In the genomic region with DNA sequence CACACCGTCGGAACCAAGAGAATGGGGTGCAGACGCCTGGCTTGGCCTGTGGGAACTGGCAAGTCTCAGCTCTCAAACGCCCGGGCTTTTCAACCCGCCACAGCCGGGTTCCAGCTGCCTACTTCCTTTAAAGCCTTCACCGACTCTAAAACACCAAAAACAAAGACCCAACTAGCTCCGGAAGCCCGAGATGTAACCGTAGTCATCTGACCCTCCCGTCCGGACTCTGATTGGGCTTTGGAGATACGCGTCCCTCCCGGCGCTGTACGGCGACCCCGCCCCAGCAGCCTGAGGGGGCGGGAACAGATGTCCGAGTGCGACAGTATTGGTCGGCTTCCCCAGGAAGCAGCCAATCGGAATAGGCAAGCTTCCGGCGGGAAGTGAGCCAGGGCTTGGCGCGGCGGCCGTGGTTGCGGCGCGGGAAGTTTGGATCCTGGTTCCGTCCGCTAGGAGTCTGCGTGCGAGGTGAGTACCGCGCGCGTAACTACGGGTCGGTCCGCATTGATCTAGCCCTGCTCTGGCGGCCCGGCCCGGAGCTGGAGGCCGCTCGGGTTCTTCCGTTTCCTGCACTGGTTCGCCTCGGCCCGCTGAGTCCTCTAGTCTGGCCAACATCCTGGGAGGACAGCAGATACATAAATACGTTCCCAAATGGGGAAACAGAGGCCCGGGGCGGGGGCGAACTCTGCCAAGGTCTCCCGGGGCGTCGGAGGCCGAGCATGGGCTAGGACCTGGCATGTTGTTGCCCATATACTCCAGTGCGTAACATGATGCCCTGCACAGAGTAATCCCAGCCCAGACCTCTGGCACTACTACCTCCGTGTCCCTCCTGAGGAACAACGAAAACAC, we compare ENCODE assay signal across 8 cellular contexts. TPM values are rescaled to one million over a fixed set of nuclear protein-coding genes. Genes with fewer than 3 reads are reported as not detected.
DNase-seq lines count a peak whose midpoint lies in the region; ATAC-seq and TF ChIP-seq lines count a peak whose summit lies in the region.

A gene (plus strand): TSS at position 371 of the 846 bp plus-strand sequence. CDS start 30,047 bp downstream, outside the sequence.

- ATAC-seq in RWPE2 (ENCODE audit: low read depth) (peak; percentile 98), natural killer cell (peak; percentile 98 to 100 (median 99))

- intact Hi-C loops in activated T-helper 2 cell treated with anti-CD3 and anti-CD28 coated beads, Interferon-gamma antibody, Interleukin-2, Interleukin-4, amounts not matched to agents 10 μg/mL and 5 μg/mL and 100 μg/mL, durations not matched to agents 14 hours and 24 hours and 36 hours (cut with micrococcal nuclease) = loop anchor here (2.0 kb wide), 2 partner anchors 56 to 168 kb away; a partner anchor contains a TSS
- intact Hi-C loops in natural killer cell (cut with micrococcal nuclease) = loop anchor here (1.0 to 2.0 kb wide), 4 partner anchors 69 to 218 kb away; a partner anchor contains a TSS

- DNase-seq in ELR (ENCODE audit: low read depth) (peak; percentile 97), H4 (ENCODE audit: low spot score) (peak; percentile 94), LoVo (ENCODE audit: low spot score) (peak; percentile 98), RWPE2 (ENCODE audit: low spot score) (peak; percentile 98), fibroblast of peridontal ligament (ENCODE audit: extremely low read depth) (peak; percentile 96), natural killer cell (peak; percentile 91)
- peak; percentile 96 for DNase-seq in activated T-helper 2 cell treated with anti-CD3 and anti-CD28 coated beads, Interferon-gamma antibody, Interleukin-2, Interleukin-4, amounts not matched to agents 10 μg/mL and 5 μg/mL and 100 μg/mL, durations not matched to agents 14 hours and 24 hours and 36 hours (ENCODE audit: low spot score)
- peak; percentile 93 for DNase-seq in stimulated activated naive CD4-positive, alpha-beta T cell treated with Interleukin-2 at 50 U/mL for 16 hours (lab: John Stamatoyannopoulos, UW)

- H3K36me3 Mint-ChIP-seq in activated T-helper 2 cell treated with anti-CD3 and anti-CD28 coated beads, Interferon-gamma antibody, Interleukin-2, Interleukin-4, amounts not matched to agents 10 μg/mL and 5 μg/mL and 100 μg/mL, durations not matched to agents 14 hours and 24 hours and 36 hours (ENCODE audit: low read depth) = peaks cover 31% of the 10 kb centered on the region
- no peaks in the 10 kb centered on the region for H3K36me3 Mint-ChIP-seq in natural killer cell

- peak within 1 kb of the TSS; percentile 91 for H3K27ac Mint-ChIP-seq in activated T-helper 2 cell treated with anti-CD3 and anti-CD28 coated beads, Interferon-gamma antibody, Interleukin-2, Interleukin-4, amounts not matched to agents 10 μg/mL and 5 μg/mL and 100 μg/mL, durations not matched to agents 14 hours and 24 hours and 36 hours
- peak within 1 kb of the TSS; percentile 95 to 97 for H3K27ac Mint-ChIP-seq in natural killer cell

- H3K9me3 ChIP-seq in RWPE2 (ENCODE audit: severe bottlenecking) = no peaks in the 10 kb centered on the region

- H3K4me3 ChIP-seq in RWPE2 (ENCODE audit: severe bottlenecking) = peak within 1 kb of the TSS; percentile 66

- no peaks in the 10 kb centered on the region for H3K27me3 ChIP-seq in RWPE2 (ENCODE audit: insufficient read depth, poor library complexity, severe bottlenecking)

- H3K4me3 Mint-ChIP-seq in activated T-helper 2 cell treated with anti-CD3 and anti-CD28 coated beads, Interferon-gamma antibody, Interleukin-2, Interleukin-4, amounts not matched to agents 10 μg/mL and 5 μg/mL and 100 μg/mL, durations not matched to agents 14 hours and 24 hours and 36 hours (ENCODE audit: low read depth) = peak within 1 kb of the TSS; percentile 87
- peak within 1 kb of the TSS; percentile 98 for H3K4me3 Mint-ChIP-seq in natural killer cell

- no peaks in the 10 kb centered on the region for H3K27me3 Mint-ChIP-seq in activated T-helper 2 cell treated with anti-CD3 and anti-CD28 coated beads, Interferon-gamma antibody, Interleukin-2, Interleukin-4, amounts not matched to agents 10 μg/mL and 5 μg/mL and 100 μg/mL, durations not matched to agents 14 hours and 24 hours and 36 hours (ENCODE audit: low read depth)
- no peaks in the 10 kb centered on the region for H3K27me3 Mint-ChIP-seq in natural killer cell (ENCODE audit: low read depth in 2 of 2)

- H3K9me3 Mint-ChIP-seq in activated T-helper 2 cell treated with anti-CD3 and anti-CD28 coated beads, Interferon-gamma antibody, Interleukin-2, Interleukin-4, amounts not matched to agents 10 μg/mL and 5 μg/mL and 100 μg/mL, durations not matched to agents 14 hours and 24 hours and 36 hours = no peaks in the 10 kb centered on the region
- H3K9me3 Mint-ChIP-seq in natural killer cell = no peaks in the 10 kb centered on the region

- peaks cover 21% of the 10 kb centered on the region for H3K4me1 Mint-ChIP-seq in activated T-helper 2 cell treated with anti-CD3 and anti-CD28 coated beads, Interferon-gamma antibody, Interleukin-2, Interleukin-4, amounts not matched to agents 10 μg/mL and 5 μg/mL and 100 μg/mL, durations not matched to agents 14 hours and 24 hours and 36 hours (ENCODE audit: low read depth)
- H3K4me1 Mint-ChIP-seq in natural killer cell = peaks cover 37 to 39% of the 10 kb centered on the region in 2 donors

- TF ChIP-seq CTCF in RWPE2 (IDR thresholded peaks at IDR 0.05; ENCODE audit: poor library complexity, severe bottlenecking) (peak; percentile 36), natural killer cell (IDR thresholded peaks at IDR 0.05) (no peak)

- H3K36me3 ChIP-seq in RWPE2 (ENCODE audit: low read depth) = peaks cover 10% of the 10 kb centered on the region

- H3K4me1 ChIP-seq in RWPE2 (ENCODE audit: insufficient read depth, poor library complexity, severe bottlenecking) = peaks cover 13% of the 10 kb centered on the region

- peak within 1 kb of the TSS; percentile 49 for H3K27ac ChIP-seq in RWPE2 (ENCODE audit: poor library complexity, severe bottlenecking)

RNA-seq across cellular contexts. Expression of the gene that starts here (rescaled TPM):
- total RNA-seq in H4 (2014; rRNA removed; shearing (Covaris generic)) = 11.0 and 12.1 TPM in 2 replicates
- 58.9 and 65.3 TPM in 2 replicates for total RNA-seq in activated T-helper 2 cell treated with anti-CD3 and anti-CD28 coated beads, Interferon-gamma antibody, Interleukin-2, Interleukin-4, amounts not matched to agents 10 μg/mL and 5 μg/mL and 100 μg/mL, durations not matched to agents 14 hours and 24 hours and 36 hours
- 10 to 100 TPM in 2 of 3 donors, 1 to 10 TPM in 1; 9.9 to 15.9 (median 14.1) TPM for total RNA-seq in natural killer cell

Comparison
In these comparisons a context has a peak if more than half of its experiments do, and no peak if none do; other contexts are left out.
1. Peak in every context shown above with its lines: DNase-seq, ATAC-seq, H3K4me3 ChIP-seq and H3K27ac ChIP-seq.